8 cellular contexts compared by ENCODE assay signal in genomic region chr16:71288890-71289731, GRCh38. TPM values are rescaled to one million over a fixed set of nuclear protein-coding genes. Genes with fewer than 3 reads are reported as not detected.
A peak's percentile ranks its signal among the peaks of the same experiment; 100 is the strongest.
DNase-seq lines count a peak whose midpoint lies in the region; ATAC-seq and TF ChIP-seq lines count a peak whose summit lies in the region.

CMTR2 (minus strand) TSS chr16:71289402; CDS start chr16:71285920, 3,482 bp downstream.

- H3K18ac ChIP-seq in IMR-90 (ENCODE audit: low read depth, low read length) = peak within 1 kb of the TSS; percentile 39

- WGBS in IMR-90 (ENCODE audit: extremely low coverage in 2 of 2, insufficient read length in 1 of 2), 2 experiments = 2% methylated on average over 11 of the region's 60 CpGs; no CpG with 5 or more reads in 1 of the 2 experiments

- TF ChIP-seq RAD21 in IMR-90 (IDR thresholded peaks at IDR 0.05; ENCODE audit: low read length) = no peak

- no peak within 1 kb of the TSS for H2BK15ac ChIP-seq in IMR-90 (ENCODE audit: low read depth, low read length)

- H4K91ac ChIP-seq in IMR-90 (ENCODE audit: insufficient read depth, low read depth, low read length) = peak within 1 kb of the TSS; percentile 54

- peak within 1 kb of the TSS; percentile 67 for H3K4me3 ChIP-seq in IMR-90 (ENCODE audit: insufficient read depth, low read depth, low read length)

- peak within 1 kb of the TSS; percentile 74 for H3K9ac ChIP-seq in IMR-90 (ENCODE audit: low read depth, low read length)

- dilution Hi-C loops in IMR-90 (cut with HindIII; ENCODE audit: low sequenced_read_pairs, unreplicated experiment) = no loop called here

- TF ChIP-seq CTCF in IMR-90 (conservative IDR thresholded peaks at IDR 0.05; ENCODE audit: low read depth, low read length) = no peak

- H3K4ac ChIP-seq in IMR-90 (ENCODE audit: low read depth, low read length) = peak within 1 kb of the TSS; percentile 49

- peak; percentile 86 for TF ChIP-seq POLR2A in IMR-90 (IDR thresholded peaks at IDR 0.05; ENCODE audit: low read depth, low read length)

- in situ Hi-C loops in IMR-90 (cut with MboI; ENCODE audit: low sequenced_read_pairs) = loop anchor here (25.0 kb wide), 1 partner anchor 502 kb away; no protein-coding TSS in a partner anchor

- H2BK20ac ChIP-seq in IMR-90 (ENCODE audit: low read depth, low read length) = no peak within 1 kb of the TSS

- H3K79me1 ChIP-seq in IMR-90 (ENCODE audit: low read depth in 1 of 2, low read length in 2 of 2) = peaks cover 9 to 21% of the 10 kb centered on the region in 2 experiments

- H2AFZ ChIP-seq in IMR-90 (replicated peaks; ENCODE audit: low read length, poor library complexity) = peak within 1 kb of the TSS; percentile 93

- H3K56ac ChIP-seq in IMR-90 (ENCODE audit: extremely low read depth, insufficient read depth, low read length) = peak within 1 kb of the TSS; percentile 55

- peak within 1 kb of the TSS; percentile 73 to 89 for H4K8ac ChIP-seq in IMR-90 (ENCODE audit: low read depth in 2 of 2, low read length in 2 of 2)

- CTCF ChIA-PET in IMR-90 (lab: Yijun Ruan, JAX) = interaction anchor here (0.6 to 1.3 kb wide), 2 partner anchors 23 to 1315 kb away, joined by 3 to 5 read pairs; no protein-coding TSS in a partner anchor

- peak within 1 kb of the TSS; percentile 82 for H3K4me2 ChIP-seq in IMR-90 (ENCODE audit: low read depth, low read length)

- H3K9me1 ChIP-seq in IMR-90 (ENCODE audit: insufficient read depth, low read length) = peaks cover 2% of the 10 kb centered on the region; the same call in 1 of the 2 replicates

- no peaks in the 10 kb centered on the region for H3K27me3 ChIP-seq in IMR-90 (ENCODE audit: control insufficient read depth, insufficient read depth, low read length)

- intact Hi-C loops in IMR-90 (cut with micrococcal nuclease) = loop anchor here (2.0 kb wide), 1 partner anchor 70 kb away; the partner anchor contains the start of gene CALB2

- no peak within 1 kb of the TSS; the same call in 1 of the 2 replicates for H2AK5ac ChIP-seq in IMR-90 (ENCODE audit: low read depth, low read length)

- no peaks in the 10 kb centered on the region; the same call in 1 of the 2 replicates for H3K4me1 ChIP-seq in IMR-90 (ENCODE audit: control insufficient read depth, insufficient read depth, low read length)

- H4K5ac ChIP-seq in IMR-90 (ENCODE audit: low read depth, low read length) = peak within 1 kb of the TSS; percentile 90

- H3K23ac ChIP-seq in IMR-90 (ENCODE audit: low read depth, low read length) = peak within 1 kb of the TSS; percentile 59; the same call in 1 of the 2 replicates

- H4K20me1 ChIP-seq in IMR-90 (ENCODE audit: insufficient read depth, low read length) = no peaks in the 10 kb centered on the region

- H3K14ac ChIP-seq in IMR-90 (replicated peaks; ENCODE audit: low read depth, low read length) = peak within 1 kb of the TSS; percentile 74

- peak; percentile 96 for ATAC-seq in GM21528 (IDR thresholded peaks at IDR 0.05; ENCODE audit: low FRiP score, unreplicated experiment)
- ATAC-seq in IMR-90 (ENCODE audit: low read depth) = peak; percentile 96

- POLR2A ChIA-PET in IMR-90 (lab: Charles Lee; ENCODE audit: unreplicated experiment) = interaction anchor here (0.5 to 0.6 kb wide), 3 partner anchors 14 to 39 kb away, joined by 3 to 21 read pairs (median 4); no protein-coding TSS in a partner anchor

- peak within 1 kb of the TSS; percentile 74 for H2AK9ac ChIP-seq in IMR-90 (replicated peaks; ENCODE audit: low read depth, low read length, poor library complexity)

- peaks cover 6% of the 10 kb centered on the region for H3K36me3 ChIP-seq in IMR-90 (ENCODE audit: control insufficient read depth, insufficient read depth, low read length)

- DNase-seq in DMS 273 (lab: John Stamatoyannopoulos, UW; ENCODE audit: unreplicated experiment) (peak; percentile 99), IMR-90 (peak; percentile 97), OCI-M1 (lab: John Stamatoyannopoulos, UW) (peak; percentile 98), activated T-cell treated with anti-CD3 and anti-CD28 coated beads for 4 hours (peak; percentile 83), epithelial cell of prostate (ENCODE audit: low read depth, low spot score) (peak; percentile 88), mucosa of gallbladder (ENCODE audit: low spot score) (peak; percentile 96)
- peak; percentile 76 to 83 for DNase-seq in stimulated activated CD8-positive, alpha-beta memory T cell treated with anti-CD3 and anti-CD28 coated beads, Interleukin-4, amount 100 ng/mL, for 4 hours (ENCODE audit: low read depth in 2 of 2, low spot score in 1 of 2)

- BruUV-seq in IMR-90 (replicated peaks; lab: Mats Ljungman, UMichigan) = no TSS peak

- peak within 1 kb of the TSS; percentile 79 for H3K27ac ChIP-seq in IMR-90 (ENCODE audit: insufficient read depth, low read length)
- peak within 1 kb of the TSS; percentile 93 for H3K27ac ChIP-seq in epithelial cell of prostate

- peak within 1 kb of the TSS; percentile 76 for H2BK5ac ChIP-seq in IMR-90 (ENCODE audit: low read depth, low read length, poor library complexity, severe bottlenecking)

- H3K9me3 ChIP-seq in IMR-90 (ENCODE audit: control insufficient read depth, insufficient read depth, low read length) = no peaks in the 10 kb centered on the region

- peak within 1 kb of the TSS; percentile 28; the same call in 1 of the 2 replicates for H2BK120ac ChIP-seq in IMR-90 (ENCODE audit: low read depth, low read length)

TF ChIP-seq in IMR-90, 13 proteins besides CTCF, POLR2A, EP300 and RAD21:
- peak; percentile 70; the same call in 1 of the 2 replicates for TF ChIP-seq MXI1 (IDR thresholded peaks at IDR 0.05; ENCODE audit: borderline replicate concordance, low read depth, low read length)
- no peak for TF ChIP-seq CHD1 (IDR thresholded peaks at IDR 0.05; ENCODE audit: low read depth, low read length)
- TF ChIP-seq NFE2L2 (IDR thresholded peaks at IDR 0.05; ENCODE audit: low read depth, low read length) = no peak; the same call in 1 of the 2 replicates
- peak; percentile 98 for TF ChIP-seq USF2 (IDR thresholded peaks at IDR 0.05; ENCODE audit: low read depth, low read length)
- peak; percentile 66; the same call in 1 of the 2 replicates for TF ChIP-seq MAZ (IDR thresholded peaks at IDR 0.05; ENCODE audit: borderline replicate concordance, low read depth, low read length)
- TF ChIP-seq BHLHE40 (IDR thresholded peaks at IDR 0.05; ENCODE audit: low read depth, low read length) = peak; percentile 98

RNA-seq across cellular contexts. Expression of gene CMTR2, which starts in this region (rescaled TPM):
- total RNA-seq in IMR-90 (2012; rRNA removed) = 21.9 and 33.6 TPM in 2 replicates
- polyA plus RNA-seq in IMR-90 (2012; rRNA removed) = 6.9 and 10.6 TPM in 2 replicates
- 3.0 and 3.4 TPM in 2 replicates for polyA plus RNA-seq in IMR-90 (2012; cell fraction: cytosol; rRNA removed)
- polyA plus RNA-seq in IMR-90 (2012; cell fraction: nucleus; rRNA removed; ENCODE audit: low replicate concordance) = 2.2 and 16.4 TPM in 2 replicates
- 26.0 TPM for total RNA-seq in mucosa of gallbladder

Comparison
In these comparisons a context has a peak if more than half of its experiments do, and no peak if none do; other contexts are left out.
1. Peak in every context shown above with its lines: DNase-seq, ATAC-seq, H3K4me3 ChIP-seq and H3K27ac ChIP-seq.